ENCODE assay signal across 18 cellular contexts in the genomic region with DNA sequence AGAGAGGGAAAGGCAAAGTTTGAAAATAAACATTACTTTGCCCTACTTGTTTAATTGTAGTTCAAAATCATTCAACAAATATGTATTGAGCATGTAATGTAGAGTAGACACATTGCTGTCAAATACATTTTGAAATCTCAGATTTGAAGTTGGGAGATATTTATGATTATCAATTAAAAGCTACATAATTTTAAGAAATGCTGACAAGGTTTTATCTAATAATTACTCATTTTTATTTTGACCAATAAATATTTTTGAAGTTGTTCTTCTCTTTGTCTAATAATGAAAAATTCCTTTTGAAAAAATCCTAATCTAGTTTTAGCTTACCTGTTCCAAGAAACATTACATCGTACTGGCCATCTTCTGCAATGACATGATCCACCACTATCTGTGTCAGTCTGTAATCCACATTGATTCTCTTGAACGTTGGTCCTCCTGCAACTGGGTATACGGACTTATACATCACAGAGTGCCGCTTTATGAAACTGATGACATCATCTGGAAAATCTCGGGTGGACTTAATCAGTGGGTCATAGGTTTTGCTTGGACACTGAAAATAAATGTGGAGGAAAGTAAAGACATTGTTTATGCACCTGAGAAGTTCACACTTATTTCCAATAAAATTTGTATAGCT.
"Had no signal": no experiment of that assay in that cellular context is flagged by ENCODE, and none has a peak within 500 bp of the region (broad histone marks: within the 10 kb centered on the region; RNA-seq: fewer than 3 reads in every experiment).

No MANE protein-coding gene starts in this region.

- H3K27ac ChIP-seq: ascending aorta, breast epithelium, esophagus muscularis mucosa, testis, WERI-Rb-1 had no signal

- ATAC-seq: left ventricle myocardium superior; stimulated activated memory B cell treated with anti-CD40 and anti-IgM and Interleukin-4, amounts not matched to agents 10 μg/mL and 1 μg/mL and 100 μg/mL, for 72 hours had no signal

- DNase-seq: activated CD4-positive, alpha-beta T cell treated with anti-CD3 and anti-CD28 coated beads for 1 hour; activated CD8-positive, alpha-beta memory T cell treated with anti-CD3 and anti-CD28 coated beads for 24 hours; activated CD8-positive, alpha-beta memory T cell treated with anti-CD3 and anti-CD28 coated beads, Interleukin-2, amount 50 U/mL, for 48 hours; activated effector memory CD4-positive, alpha-beta T cell treated with anti-CD3 and anti-CD28 coated beads, Interleukin-2, amount 50 U/mL, for 16 hours; activated naive CD4-positive, alpha-beta T cell treated with anti-CD3 and anti-CD28 coated beads, Interleukin-2, amount 50 U/mL, for 16 hours; activated T-cell treated with anti-CD3 and anti-CD28 coated beads, Interleukin-2, amount 50 U/mL, for 48 hours; cerebellar nuclear complex; effector CD4-positive, alpha-beta T cell; left ventricle myocardium superior; posterior cingulate gyrus; spleen; stimulated activated CD4-positive, alpha-beta T cell treated with anti-CD3 and anti-CD28 coated beads, Interleukin-4, amount 100 ng/mL, for 4 hours; testis; WERI-Rb-1 had no signal

- H3K4me3 ChIP-seq: ascending aorta, breast epithelium, esophagus muscularis mucosa, spleen, testis had no signal

- H3K9me3 ChIP-seq: ascending aorta, breast epithelium, esophagus muscularis mucosa, spleen, testis had no signal

- H3K4me1 ChIP-seq: ascending aorta, breast epithelium, spleen, testis had no signal
